ENCODE assay signal across 10 cellular contexts in the genomic region with DNA sequence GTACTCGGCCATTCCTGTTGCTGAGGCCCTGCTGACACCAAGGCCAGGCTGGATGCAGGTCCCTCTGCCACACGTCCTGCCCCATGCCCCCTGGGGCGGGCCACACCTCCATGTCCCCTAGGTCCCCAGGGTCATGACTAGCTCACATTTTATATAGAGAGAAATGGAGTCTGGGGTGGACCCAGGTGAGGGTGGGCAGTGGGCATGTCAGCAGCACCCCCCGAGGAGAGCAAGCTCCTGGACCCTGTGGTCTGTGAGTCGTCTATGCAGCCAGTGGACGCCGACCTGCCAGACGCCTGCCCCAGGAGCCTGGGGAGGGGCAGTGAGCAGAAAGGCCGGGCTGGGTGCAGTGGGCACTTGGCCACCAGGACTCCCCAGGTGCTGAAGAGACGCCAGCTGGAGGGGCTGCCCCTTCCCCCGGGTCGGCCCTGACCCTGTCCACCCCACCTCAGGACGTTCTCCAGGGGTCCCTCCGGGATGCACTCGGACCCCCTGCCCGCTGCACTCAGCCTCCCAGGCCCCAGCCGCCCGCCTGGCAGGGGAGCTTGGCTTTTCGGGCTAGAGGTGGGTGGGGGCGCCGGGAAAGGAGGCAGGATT.
DNase-seq lines count a peak whose midpoint lies in the region; ATAC-seq lines count a peak whose summit lies in the region.
"Had no signal": no experiment of that assay in that cellular context is flagged by ENCODE, and none has a peak within 500 bp of the region (broad histone marks: within the 10 kb centered on the region; RNA-seq: fewer than 3 reads in every experiment).

No MANE protein-coding gene starts in this region.

- H3K9me3 Mint-ChIP-seq in stimulated activated memory B cell treated with anti-CD40 and anti-IgM and Interleukin-4, amounts not matched to agents 10 μg/mL and 1 μg/mL and 100 μg/mL, for 72 hours = no peaks in the 10 kb centered on the region
- H3K9me3 Mint-ChIP-seq: activated T-helper 1 cell treated with anti-CD3 and anti-CD28 coated beads, Interleukin-12 subunit alpha, Interleukin-12 subunit beta, Interleukin-2, Interleukin-4 antibody, amounts not matched to agents 30 ng/mL and 10 ng/mL and 1 ng/mL, durations not matched to agents 14 hours and 24 hours and 36 hours had no signal

- H3K36me3 Mint-ChIP-seq in stimulated activated memory B cell treated with anti-CD40 and anti-IgM and Interleukin-4, amounts not matched to agents 10 μg/mL and 1 μg/mL and 100 μg/mL, for 72 hours = peaks cover 8% of the 10 kb centered on the region

- H3K4me3 ChIP-seq in endocrine pancreas (ENCODE audit: control insufficient read depth, insufficient read depth, low read length) = no peak overlapping the region

- no peaks in the 10 kb centered on the region for H3K9me3 ChIP-seq in endocrine pancreas (ENCODE audit: control insufficient read depth, low read length)

- H3K36me3 ChIP-seq in endocrine pancreas (ENCODE audit: control insufficient read depth, insufficient read depth, low read length) = no peaks in the 10 kb centered on the region

- peaks cover 11% of the 10 kb centered on the region for H3K4me1 Mint-ChIP-seq in stimulated activated memory B cell treated with anti-CD40 and anti-IgM and Interleukin-4, amounts not matched to agents 10 μg/mL and 1 μg/mL and 100 μg/mL, for 72 hours

- ATAC-seq in stimulated activated memory B cell treated with anti-CD40 and anti-IgM and Interleukin-4, amounts not matched to agents 10 μg/mL and 1 μg/mL and 100 μg/mL, for 72 hours = no peak
- no peak for ATAC-seq in GM21381 (IDR thresholded peaks at IDR 0.05; ENCODE audit: unreplicated experiment)

- H3K4me3 Mint-ChIP-seq in stimulated activated memory B cell treated with anti-CD40 and anti-IgM and Interleukin-4, amounts not matched to agents 10 μg/mL and 1 μg/mL and 100 μg/mL, for 72 hours = peak overlapping the region; percentile 0
- H3K4me3 Mint-ChIP-seq: activated T-helper 1 cell treated with anti-CD3 and anti-CD28 coated beads, Interleukin-12 subunit alpha, Interleukin-12 subunit beta, Interleukin-2, Interleukin-4 antibody, amounts not matched to agents 30 ng/mL and 10 ng/mL and 1 ng/mL, durations not matched to agents 14 hours and 24 hours and 36 hours had no signal

- H3K27me3 ChIP-seq in endocrine pancreas (ENCODE audit: control insufficient read depth, insufficient read depth, low read length) = no peaks in the 10 kb centered on the region

- H3K9ac ChIP-seq in endocrine pancreas (ENCODE audit: control insufficient read depth, insufficient read depth, low read length) = peak overlapping the region; percentile 35

- no peaks in the 10 kb centered on the region for H3K4me1 ChIP-seq in endocrine pancreas (ENCODE audit: control insufficient read depth, insufficient read depth, low read length)

- no peak overlapping the region for H3K27ac Mint-ChIP-seq in stimulated activated memory B cell treated with anti-CD40 and anti-IgM and Interleukin-4, amounts not matched to agents 10 μg/mL and 1 μg/mL and 100 μg/mL, for 72 hours
- H3K27ac Mint-ChIP-seq: activated T-helper 1 cell treated with anti-CD3 and anti-CD28 coated beads, Interleukin-12 subunit alpha, Interleukin-12 subunit beta, Interleukin-2, Interleukin-4 antibody, amounts not matched to agents 30 ng/mL and 10 ng/mL and 1 ng/mL, durations not matched to agents 14 hours and 24 hours and 36 hours had no signal

- peak; percentile 62 for DNase-seq in NCI-H82 (lab: John Stamatoyannopoulos, UW)
- DNase-seq in NCI-H82 treated with DMSO at 0.1 percent for 48 hours (lab: John Stamatoyannopoulos, UW; ENCODE audit: unreplicated experiment) = no peak
- no peak for DNase-seq in SW480 (ENCODE audit: low spot score)
- DNase-seq: GOT3; NCI-H774; stimulated activated CD4-positive, alpha-beta T cell treated with anti-CD3 and anti-CD28 coated beads, Interleukin-4, amount 100 ng/mL, for 1 hour had no signal

- peaks cover 52% of the 10 kb centered on the region for H3K27me3 Mint-ChIP-seq in stimulated activated memory B cell treated with anti-CD40 and anti-IgM and Interleukin-4, amounts not matched to agents 10 μg/mL and 1 μg/mL and 100 μg/mL, for 72 hours
